In genomic region chr6:35719830-35720733, GRCh38 we compare ENCODE assay signal across 8 cellular contexts. TPM values are rescaled to one million over a fixed set of nuclear protein-coding genes. Genes with fewer than 3 reads are reported as not detected.
DNase-seq lines count a peak whose midpoint lies in the region; ATAC-seq and TF ChIP-seq lines count a peak whose summit lies in the region.

No MANE protein-coding gene starts in this region.

- no peaks in the 10 kb centered on the region for H3K9me3 ChIP-seq in osteoblast (ENCODE audit: low read depth, low read length)

- H3K27me3 Mint-ChIP-seq in activated naive CD4-positive, alpha-beta T cell treated with anti-CD3 and anti-CD28 coated beads for 36 hours (ENCODE audit: low read depth) = no peaks in the 10 kb centered on the region

- H3K4me3 ChIP-seq in WI38 (ENCODE audit: low read depth, low read length) (peak overlapping the region; percentile 43), osteoblast (ENCODE audit: insufficient read depth, low read length) (peak overlapping the region; percentile 61)

- no peak overlapping the region for H3K27ac ChIP-seq in osteoblast (ENCODE audit: low read depth, low read length)

- H3K27ac Mint-ChIP-seq in activated naive CD4-positive, alpha-beta T cell treated with anti-CD3 and anti-CD28 coated beads for 36 hours = peak overlapping the region; percentile 91

- peak overlapping the region; percentile 56 for H3K4me2 ChIP-seq in osteoblast (ENCODE audit: insufficient read depth, low read length)

- TF ChIP-seq CTCF in WI38 (IDR thresholded peaks at IDR 0.05; ENCODE audit: low read depth, low read length) (no peak), osteoblast (IDR thresholded peaks at IDR 0.05; ENCODE audit: extremely low read depth, low read depth, low read length) (no peak)

- H3K27me3 ChIP-seq in osteoblast (ENCODE audit: insufficient read depth, low read length) = no peaks in the 10 kb centered on the region

- peaks cover 8% of the 10 kb centered on the region for H3K4me1 ChIP-seq in osteoblast (ENCODE audit: insufficient read depth, low read length)

- peak overlapping the region; percentile 80 for H3K4me3 Mint-ChIP-seq in activated naive CD4-positive, alpha-beta T cell treated with anti-CD3 and anti-CD28 coated beads for 36 hours

- CTCF ChIA-PET in activated naive CD4-positive, alpha-beta T cell treated with anti-CD3 and anti-CD28 coated beads for 36 hours (lab: Charles Lee) = interaction anchor here (0.5 to 1.3 kb wide), 5 partner anchors 13 to 167 kb away, joined by 3 to 8 read pairs (median 4); partner anchors contain the start of gene ARMC12

- H4K20me1 ChIP-seq in osteoblast (ENCODE audit: insufficient read depth, low read length) = no peaks in the 10 kb centered on the region

- peaks cover 74% of the 10 kb centered on the region for H3K4me1 Mint-ChIP-seq in activated naive CD4-positive, alpha-beta T cell treated with anti-CD3 and anti-CD28 coated beads for 36 hours (ENCODE audit: low read depth)

- H3K79me2 ChIP-seq in osteoblast (ENCODE audit: insufficient read depth, low read length) = no peaks in the 10 kb centered on the region

- ATAC-seq in HG03097 (IDR thresholded peaks at IDR 0.05; ENCODE audit: low FRiP score, unreplicated experiment) = peak; percentile 46

- DNase-seq in activated naive CD4-positive, alpha-beta T cell treated with anti-CD3 and anti-CD28 coated beads for 36 hours = peak; percentile 84
- no peak for DNase-seq in activated naive CD4-positive, alpha-beta T cell treated with anti-CD3 and anti-CD28 coated beads, Interleukin-2, amount 50 U/mL, for 16 hours
- peak; percentile 18 for DNase-seq in foreskin melanocyte
- DNase-seq in osteoblast (ENCODE audit: insufficient read length, low spot score, missing footprints) = peak; percentile 77
- DNase-seq in D341Med (ENCODE audit: low spot score) = no peak
- no peak for DNase-seq in GM03348 (ENCODE audit: low spot score)

- H3K36me3 ChIP-seq in osteoblast (ENCODE audit: insufficient read depth, low read length) = no peaks in the 10 kb centered on the region

- peak overlapping the region; percentile 94 for H2AFZ ChIP-seq in osteoblast (ENCODE audit: low read length)

- H3K36me3 Mint-ChIP-seq in activated naive CD4-positive, alpha-beta T cell treated with anti-CD3 and anti-CD28 coated beads for 36 hours (ENCODE audit: low read depth) = peaks cover 3% of the 10 kb centered on the region

- H3K9me3 Mint-ChIP-seq in activated naive CD4-positive, alpha-beta T cell treated with anti-CD3 and anti-CD28 coated beads for 36 hours = peaks cover 4% of the 10 kb centered on the region

- intact Hi-C loops in activated naive CD4-positive, alpha-beta T cell treated with anti-CD3 and anti-CD28 coated beads for 36 hours (cut with micrococcal nuclease) = loop anchor here (1.0 to 5.0 kb wide), 7 partner anchors 8 to 722 kb away; partner anchors contain the start of genes KCTD20 and PXT1

RNA-seq across cellular contexts. Expression of gene ARMC12, which starts 16.8 kb away (rescaled TPM):
- 1 to 10 TPM; 3.1 to 3.9 TPM for total RNA-seq in activated naive CD4-positive, alpha-beta T cell treated with anti-CD3 and anti-CD28 coated beads for 36 hours
- 0.36 and 0.59 TPM in 2 replicates for total RNA-seq in osteoblast

RNA-seq across cellular contexts. Expression of gene FKBP5, which starts 31.4 kb away (rescaled TPM):
- total RNA-seq in activated naive CD4-positive, alpha-beta T cell treated with anti-CD3 and anti-CD28 coated beads for 36 hours = 100 to 1,000 TPM; 202 to 208 TPM
- total RNA-seq in osteoblast = 5.1 and 6.2 TPM in 2 replicates

RNA-seq across cellular contexts. Expression of gene CLPSL2, which starts 56.3 kb away (rescaled TPM):
- not detected for total RNA-seq in activated naive CD4-positive, alpha-beta T cell treated with anti-CD3 and anti-CD28 coated beads for 36 hours
- not detected in 2 replicates for total RNA-seq in osteoblast

Comparison
In these comparisons a context has a peak if more than half of its experiments do, and no peak if none do; other contexts are left out.
1. DNase-seq: peak in activated naive CD4-positive, alpha-beta T cell treated with anti-CD3 and anti-CD28 coated beads for 36 hours (single experiment), foreskin melanocyte (single experiment) and osteoblast (single experiment); none in activated naive CD4-positive, alpha-beta T cell treated with anti-CD3 and anti-CD28 coated beads, Interleukin-2, amount 50 U/mL, for 16 hours (single experiment), D341Med (single experiment) and GM03348 (single experiment).
2. RNA of gene FKBP5, which starts 31.4 kb away (total RNA-seq): 202 to 208 TPM in activated naive CD4-positive, alpha-beta T cell treated with anti-CD3 and anti-CD28 coated beads for 36 hours; 5.1 to 6.2 TPM in osteoblast; every median in the first group is over 10 times any median in the second.